In the genomic region with DNA sequence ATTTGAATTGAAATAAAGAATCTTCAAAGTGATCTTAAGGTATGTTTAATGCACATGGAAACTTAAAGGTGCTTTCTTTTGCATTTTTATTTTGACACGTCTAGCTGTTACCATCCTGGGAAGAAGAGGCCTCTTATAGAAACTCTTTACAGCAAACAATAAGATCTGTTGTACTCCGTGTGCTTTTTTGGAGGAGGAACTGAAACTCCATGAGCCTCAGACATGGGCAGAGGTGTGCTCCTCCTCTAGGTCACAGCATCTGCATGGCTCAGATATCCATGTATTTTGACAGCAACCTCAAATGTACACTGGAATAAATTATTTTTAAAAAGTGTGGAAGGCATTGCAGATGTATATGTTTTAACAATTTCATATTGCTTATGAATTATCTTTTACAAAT, we compare ENCODE assay signal across 10 cellular contexts.
"Had no signal": no experiment of that assay in that cellular context is flagged by ENCODE, and none has a peak within 500 bp of the region (broad histone marks: within the 10 kb centered on the region; RNA-seq: fewer than 3 reads in every experiment).

No MANE protein-coding gene starts in this region.

- H3K4me1 Mint-ChIP-seq: GM23338, IgD-negative memory B cell had no signal

- H3K4me3 ChIP-seq: GM23338 had no signal

- H3K4me2 ChIP-seq: GM23338, KMS-11 had no signal

- FAIRE-seq: H1, H54, HepG2 had no signal

- H3K9ac ChIP-seq: KMS-11 had no signal

- H3K27me3 Mint-ChIP-seq: IgD-negative memory B cell had no signal

- H3K27ac Mint-ChIP-seq: GM23338, IgD-negative memory B cell had no signal

- H3K36me3 Mint-ChIP-seq: IgD-negative memory B cell had no signal

- H3K4me3 Mint-ChIP-seq: GM23338, H9, IgD-negative memory B cell had no signal

- DNase-seq: H9, HCEC 1CT, KBM-7 had no signal

- ATAC-seq: GM23338, HepG2 had no signal

- H2AFZ ChIP-seq: GM23338 had no signal

- H3K27ac ChIP-seq: HL-60, KMS-11 had no signal
